1 cellular context compared by ENCODE assay signal in genomic region chr17:73667184-73667959, GRCh38.
TF ChIP-seq lines count a peak whose summit lies in the region.

No MANE protein-coding gene starts in this region.

TF ChIP-seq in GM23338, 12 proteins besides CTCF, POLR2A, EP300 and RAD21:
- no peak for TF ChIP-seq ZNF462 (CRISPR knock-in tag; IDR thresholded peaks at IDR 0.05)
- TF ChIP-seq EZH2 (IDR thresholded peaks at IDR 0.05; ENCODE audit: low read depth, unreplicated experiment): no peak
- no peak for TF ChIP-seq JUNB (IDR thresholded peaks at IDR 0.05; ENCODE audit: unreplicated experiment)
- TF ChIP-seq ZNF331 (CRISPR knock-in tag; IDR thresholded peaks at IDR 0.05; ENCODE audit: low read depth): no peak
- no peak for TF ChIP-seq ETS1 (IDR thresholded peaks at IDR 0.05)
- TF ChIP-seq NANOG (IDR thresholded peaks at IDR 0.05; ENCODE audit: borderline replicate concordance): no peak
